In the genomic region with DNA sequence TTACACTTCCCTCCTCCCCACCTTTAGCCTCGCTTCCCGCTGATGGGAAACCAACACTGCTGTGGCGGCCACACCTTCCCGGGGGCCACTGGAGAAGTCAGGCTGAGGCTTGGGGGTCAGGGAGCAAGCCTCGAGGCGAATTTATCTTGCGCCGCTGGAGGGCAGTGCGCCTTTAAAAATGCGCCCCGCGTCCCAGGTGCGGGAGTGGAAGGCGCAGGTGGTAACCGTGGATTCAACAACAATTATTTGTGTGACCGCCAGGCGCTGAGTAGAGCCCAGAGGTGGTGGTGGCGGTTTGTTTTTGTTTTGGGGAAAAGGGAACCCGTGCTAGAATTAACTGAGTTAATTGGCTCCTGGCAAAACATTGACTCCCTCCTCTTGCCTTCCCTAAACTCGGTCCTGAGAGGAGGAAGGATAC, we compare ENCODE assay signal across 8 cellular contexts.
DNase-seq lines count a peak whose midpoint lies in the region; ATAC-seq and TF ChIP-seq lines count a peak whose summit lies in the region.

No MANE protein-coding gene starts in this region.

- no peaks in the 10 kb centered on the region for H3K9me2 ChIP-seq in Loucy (replicated peaks; ENCODE audit: low read depth, low read length)

- H3K4me1 Mint-ChIP-seq in T-helper 2 cell treated with Interferon-gamma antibody and Interleukin-4, amounts not matched to agents 5 μg/mL and 100 μg/mL, for 36 hours (ENCODE audit: low read depth) = peaks cover 19% of the 10 kb centered on the region

- DNase-seq in GM12865 (ENCODE audit: low read depth) (peak; percentile 80), astrocyte of the hippocampus (ENCODE audit: low read depth, low spot score) (peak; percentile 62), iPS-NIHi11 (ENCODE audit: low spot score) (peak; percentile 79), DMS114 treated with DMSO at 0.1 percent for 48 hours (lab: John Stamatoyannopoulos, UW; ENCODE audit: unreplicated experiment) (no peak)
- peak; percentile 48 for DNase-seq in T-helper 2 cell treated with Interferon-gamma antibody and Interleukin-4, amounts not matched to agents 5 μg/mL and 100 μg/mL, for 36 hours (ENCODE audit: low spot score)
- DNase-seq in stimulated activated CD4-positive, alpha-beta T cell treated with anti-CD3 and anti-CD28 coated beads, Interleukin-2, amount 100 ng/mL, for 4 hours (ENCODE audit: low read depth) = peak; percentile 52

- H3K9me3 ChIP-seq in Loucy (ENCODE audit: insufficient read depth, low read depth, low read length) = no peaks in the 10 kb centered on the region

- peaks cover under 1% of the 10 kb centered on the region for H3K27me3 ChIP-seq in Loucy (ENCODE audit: insufficient read depth, low read length, poor library complexity, severe bottlenecking)

- H3K4me2 ChIP-seq in Loucy (ENCODE audit: low read depth, low read length, poor library complexity, severe bottlenecking) = peak overlapping the region; percentile 47

- H3K27me3 Mint-ChIP-seq in T-helper 2 cell treated with Interferon-gamma antibody and Interleukin-4, amounts not matched to agents 5 μg/mL and 100 μg/mL, for 36 hours (ENCODE audit: low read depth) = peaks cover 63% of the 10 kb centered on the region

- H2AFZ ChIP-seq in Loucy (ENCODE audit: low read length) = 0 out of 2 replicates have a peak overlapping the region, but pooled peaks have one; percentile 59

- no peak overlapping the region for H3K9ac ChIP-seq in Loucy (ENCODE audit: low read depth, low read length, poor library complexity, severe bottlenecking)

- H3K36me3 ChIP-seq in Loucy (ENCODE audit: insufficient read depth, low read length) = no peaks in the 10 kb centered on the region

- H3K4me3 Mint-ChIP-seq in T-helper 2 cell treated with Interferon-gamma antibody and Interleukin-4, amounts not matched to agents 5 μg/mL and 100 μg/mL, for 36 hours = peak overlapping the region; percentile 69

- no peaks in the 10 kb centered on the region for H3K36me3 Mint-ChIP-seq in T-helper 2 cell treated with Interferon-gamma antibody and Interleukin-4, amounts not matched to agents 5 μg/mL and 100 μg/mL, for 36 hours (ENCODE audit: low read depth)

- TF ChIP-seq CTCF in GM12865 (IDR thresholded peaks at IDR 0.05; ENCODE audit: insufficient read depth, low read depth, low read length, missing control alignments) = peak; percentile 73
- TF ChIP-seq CTCF in Loucy (conservative IDR thresholded peaks at IDR 0.05; ENCODE audit: low read length) = peak; percentile 81

- H4K20me1 ChIP-seq in Loucy (ENCODE audit: insufficient read depth, low read length, poor library complexity, severe bottlenecking) = peaks cover under 1% of the 10 kb centered on the region

- H3F3A ChIP-seq in Loucy (ENCODE audit: low read depth) = no peaks in the 10 kb centered on the region

- H3K79me2 ChIP-seq in Loucy (ENCODE audit: insufficient read depth, low read length) = peaks cover 5% of the 10 kb centered on the region

- H3K4me3 ChIP-seq in GM12865 (ENCODE audit: low read depth, low read length) (no peak overlapping the region), Loucy (ENCODE audit: low read length, poor library complexity, severe bottlenecking) (peak overlapping the region; percentile 2)

- peaks cover 8% of the 10 kb centered on the region for H3K4me1 ChIP-seq in Loucy (ENCODE audit: insufficient read depth, low read length, poor library complexity, severe bottlenecking)

- no peak overlapping the region for H3K27ac Mint-ChIP-seq in T-helper 2 cell treated with Interferon-gamma antibody and Interleukin-4, amounts not matched to agents 5 μg/mL and 100 μg/mL, for 36 hours

- H3K9me3 Mint-ChIP-seq in T-helper 2 cell treated with Interferon-gamma antibody and Interleukin-4, amounts not matched to agents 5 μg/mL and 100 μg/mL, for 36 hours = no peaks in the 10 kb centered on the region

- ATAC-seq in GM19395 (IDR thresholded peaks at IDR 0.05; ENCODE audit: unreplicated experiment) = no peak
